Comparison of ENCODE assay signal across 27 cellular contexts in the genomic region with DNA sequence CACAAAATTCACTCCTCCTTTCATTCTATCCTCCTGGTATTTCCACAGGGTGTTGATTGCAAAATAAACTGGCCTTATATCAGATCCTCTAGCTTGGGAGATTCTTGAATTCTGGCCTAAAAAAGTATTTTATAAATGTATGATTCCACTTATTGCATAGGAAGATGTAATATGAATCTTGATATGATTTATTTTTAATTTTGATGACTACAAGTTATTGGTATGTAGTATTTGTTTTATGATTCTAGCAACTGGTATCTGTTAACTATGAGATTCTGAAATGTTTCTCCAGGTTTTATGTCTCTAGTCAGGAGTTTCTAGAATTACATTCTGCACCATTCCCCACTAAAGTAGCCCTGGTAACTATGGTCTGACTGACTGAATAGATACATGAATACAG.
"Had no signal": no experiment of that assay in that cellular context is flagged by ENCODE, and none has a peak within 500 bp of the region (broad histone marks: within the 10 kb centered on the region; RNA-seq: fewer than 3 reads in every experiment).

No MANE protein-coding gene starts in this region.

- H3K27ac ChIP-seq: cardiac muscle cell, gastrocnemius medialis, hepatocyte, neutrophil, parathyroid adenoma, testis, transverse colon had no signal

- H3K4me3 ChIP-seq: cardiac muscle cell, gastrocnemius medialis, hepatocyte, testis, transverse colon had no signal

- H3K9ac ChIP-seq: parathyroid adenoma had no signal

- H3K79me2 ChIP-seq: hepatocyte, parathyroid adenoma had no signal

- ATAC-seq: activated CD8-positive, alpha-beta T cell treated with anti-CD3 and anti-CD28 coated beads, Interleukin-2, amount 10 ng/mL, durations not matched to agents 7 days and 5 days; activated naive CD4-positive, alpha-beta T cell treated with anti-CD3 and anti-CD28 coated beads, Interleukin-2, amount 50 U/mL, for 72 hours; activated T-cell treated with anti-CD3 and anti-CD28 coated beads, Interleukin-2, amount 50 U/mL, for 72 hours; esophagus mucosa; gastrocnemius medialis; left colon; right cardiac atrium; stimulated activated naive CD8-positive, alpha-beta T cell treated with anti-CD3 and anti-CD28 coated beads, Interleukin-15, Interleukin-2, amounts not matched to agents 100 U/mL and 50 U/mL, for 24 hours had no signal

- H3K9me3 ChIP-seq: gastrocnemius medialis, neutrophil, testis, transverse colon had no signal

- H2AFZ ChIP-seq: hepatocyte, parathyroid adenoma had no signal

- DNase-seq: activated B cell treated with CpG ODN at 0.5 μM for 24 hours; activated CD8-positive, alpha-beta T cell treated with anti-CD3 and anti-CD28 coated beads, Interleukin-2, amount 10 ng/mL, durations not matched to agents 7 days and 5 days; activated naive CD4-positive, alpha-beta T cell; activated T-cell treated with anti-CD3 and anti-CD28 coated beads for 4 hours; activated T-cell treated with anti-CD3 and anti-CD28 coated beads, Interleukin-2, amount 50 U/mL, for 72 hours; anterior cingulate cortex; cerebellar nuclear complex; cortex of kidney; endodermal cell; gastrocnemius medialis; glutamatergic neuron; kidney; left colon; naive B cell; nephron progenitor cell; right cardiac atrium; stimulated activated CD4-positive, alpha-beta T cell treated with anti-CD3 and anti-CD28 coated beads, Interleukin-4, amount 100 ng/mL, for 1 hour; stimulated activated naive CD8-positive, alpha-beta T cell treated with anti-CD3 and anti-CD28 coated beads, Interleukin-15, Interleukin-2, amounts not matched to agents 100 U/mL and 50 U/mL, for 24 hours; T-helper 1 cell; testis; transverse colon had no signal

- H3K4me1 ChIP-seq: gastrocnemius medialis, parathyroid adenoma, testis, transverse colon had no signal

- H3K27me3 ChIP-seq: cardiac muscle cell, gastrocnemius medialis, hepatocyte, neutrophil, testis, transverse colon had no signal

- H3K36me3 ChIP-seq: cardiac muscle cell, gastrocnemius medialis, neutrophil, transverse colon had no signal

- H3K4me2 ChIP-seq: hepatocyte had no signal
